ENCODE assay signal across 1 cellular context in genomic region chr21:42132183-42132582, GRCh38.
A peak's percentile ranks its signal among the peaks of the same experiment; 100 is the strongest.
TF ChIP-seq lines count a peak whose summit lies in the region.

No MANE protein-coding gene starts in this region.

TF ChIP-seq in HEK293, 187 proteins besides CTCF, POLR2A, EP300 and RAD21 (continued from another document):
- 0 out of 2 replicates have a peak, but pooled peaks have one; percentile 25 for TF ChIP-seq BCL6B (tag by site-specific recombination; IDR thresholded peaks at IDR 0.05)
- TF ChIP-seq ZNF48 (tag by site-specific recombination; IDR thresholded peaks at IDR 0.05) = 0 out of 2 replicates have a peak, but pooled peaks have one; percentile 78
- no peak for TF ChIP-seq ZSCAN16 (tag by site-specific recombination; IDR thresholded peaks at IDR 0.05)
